ENCODE assay signal across 1 cellular context in genomic region chr6:39076993-39077535, GRCh38.
TF ChIP-seq lines count a peak whose summit lies in the region.

No MANE protein-coding gene starts in this region.

TF ChIP-seq in GM12878, 131 proteins besides CTCF, POLR2A, EP300 and RAD21 (continued from another document):
- peak; percentile 33 for TF ChIP-seq RUNX3 (IDR thresholded peaks at IDR 0.05; ENCODE audit: low read length)
- no peak for TF ChIP-seq RB1 (IDR thresholded peaks at IDR 0.05; ENCODE audit: borderline replicate concordance)
- TF ChIP-seq SUPT20H (IDR thresholded peaks at IDR 0.05; ENCODE audit: borderline replicate concordance, control insufficient read depth, low read depth, low read length): no peak
